In the genomic region with DNA sequence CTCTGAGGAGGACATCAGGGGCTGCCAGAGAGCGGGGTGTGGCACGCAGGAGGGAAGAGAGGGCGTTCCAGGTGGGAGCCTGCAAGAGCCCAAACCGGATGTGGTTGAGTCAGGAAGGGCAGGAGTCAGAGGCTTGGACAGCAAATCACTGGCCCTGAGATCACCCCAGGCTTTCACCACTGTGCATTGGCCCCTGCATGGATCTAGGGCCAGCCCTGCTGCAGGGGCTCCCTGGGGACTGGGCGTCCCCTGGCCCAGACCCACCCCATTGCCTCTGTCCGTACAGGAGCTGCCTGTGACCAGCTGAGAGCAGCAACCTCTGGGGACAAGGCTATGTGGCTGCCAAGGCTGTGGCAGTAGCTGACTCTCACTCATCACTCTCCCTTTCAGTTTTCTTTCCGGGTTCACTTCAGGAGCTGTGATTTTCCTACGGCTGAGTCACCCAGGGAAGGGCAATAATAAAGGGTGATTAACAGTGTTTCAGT, we compare ENCODE assay signal across 14 cellular contexts. TPM values are rescaled to one million over a fixed set of nuclear protein-coding genes. Genes with fewer than 3 reads are reported as not detected.
A peak's percentile ranks its signal among the peaks of the same experiment; 100 is the strongest.
DNase-seq lines count a peak whose midpoint lies in the region; ATAC-seq, FAIRE-seq and TF ChIP-seq lines count a peak whose summit lies in the region.
"Had no signal": no experiment of that assay in that cellular context is flagged by ENCODE, and none has a peak within 500 bp of the region (broad histone marks: within the 10 kb centered on the region; RNA-seq: fewer than 3 reads in every experiment).

No MANE protein-coding gene starts in this region.

- no peak for TF ChIP-seq POLR2A in erythroblast (IDR thresholded peaks at IDR 0.05; ENCODE audit: low read length)

- H3K4me1 ChIP-seq in colonic mucosa = peaks cover 6% of the 10 kb centered on the region

- H3K9me3 ChIP-seq in colonic mucosa = no peaks in the 10 kb centered on the region

- no peaks in the 10 kb centered on the region for H3K36me3 ChIP-seq in colonic mucosa

- intact Hi-C loops in colonic mucosa (cut with DNase I) = no loop called here

- ATAC-seq in HG03025 (IDR thresholded peaks at IDR 0.05; ENCODE audit: low FRiP score, unreplicated experiment) = no peak
- ATAC-seq in HG03045 (IDR thresholded peaks at IDR 0.05; ENCODE audit: unreplicated experiment) = no peak

- no peak for TF ChIP-seq CTCF in colonic mucosa (IDR thresholded peaks at IDR 0.05)

- no peaks in the 10 kb centered on the region for H3K27me3 ChIP-seq in colonic mucosa

- peak overlapping the region in 1 of 2 donors; percentile 60 for H3K9ac ChIP-seq in colonic mucosa (ENCODE audit: low read depth in 2 of 2, low read length in 2 of 2)

- no peak overlapping the region for H3K4me3 ChIP-seq in colonic mucosa

- FAIRE-seq in HTR-8/SVneo (lab: Jason Lieb, UNC) = no peak

- H3K27ac ChIP-seq in colonic mucosa = peak overlapping the region; percentile 91

- DNase-seq in CD1c-positive myeloid dendritic cell (ENCODE audit: extremely low spot score) = peak; percentile 36
- peak; percentile 17 for DNase-seq in HTR-8/SVneo (ENCODE audit: insufficient read length, low spot score)
- peak; percentile 80 for DNase-seq in colonic mucosa
- peak; percentile 16 to 29 for DNase-seq in lung microvascular endothelial cell (ENCODE audit: low read depth in 2 of 2)
- no peak for DNase-seq in erythroblast (lab: John Stamatoyannopoulos, UW)
- DNase-seq in RPMI8226 = no peak
- DNase-seq: CD4-positive, alpha-beta memory T cell; effector CD8-positive, alpha-beta T cell; immature natural killer cell; NCI-H1092 treated with DMSO at 0.1 percent for 48 hours had no signal

RNA-seq across cellular contexts. Expression of a gene that starts 33.9 kb away (rescaled TPM):
- total RNA-seq in colonic mucosa = not detected
- total RNA-seq in lung microvascular endothelial cell = not detected in 2 replicates
- total RNA-seq: CD4-positive, alpha-beta memory T cell; OCI-LY7; pulmonary artery endothelial cell had no signal

RNA-seq across cellular contexts. Expression of a gene that starts 42.2 kb away (rescaled TPM):
- total RNA-seq in colonic mucosa = not detected
- total RNA-seq in lung microvascular endothelial cell = not detected in 2 replicates
- total RNA-seq: CD4-positive, alpha-beta memory T cell; OCI-LY7; pulmonary artery endothelial cell had no signal

RNA-seq across cellular contexts. Expression of a gene that starts 51.0 kb away (rescaled TPM):
- total RNA-seq in colonic mucosa (10 to 100 TPM; 26.9 to 39.6 TPM), lung microvascular endothelial cell (under 0.01 TPM in 1 of 2 replicates, not detected in the other)
- total RNA-seq: OCI-LY7, pulmonary artery endothelial cell had no signal

Comparison
In these comparisons a context has a peak if more than half of its experiments do, and no peak if none do; other contexts are left out.
1. DNase-seq: peak in CD1c-positive myeloid dendritic cell (single experiment), HTR-8/SVneo (single experiment), colonic mucosa (single experiment) and lung microvascular endothelial cell (2 of 2); none in erythroblast (0 of 2) and RPMI8226 (single experiment).
2. RNA of a gene that starts 51.0 kb away (total RNA-seq): 26.9 to 39.6 TPM in colonic mucosa; under 0.01 TPM in lung microvascular endothelial cell; every median in the first group is over 10 times any median in the second.